Comparison of ENCODE assay signal across 9 cellular contexts in the genomic region with DNA sequence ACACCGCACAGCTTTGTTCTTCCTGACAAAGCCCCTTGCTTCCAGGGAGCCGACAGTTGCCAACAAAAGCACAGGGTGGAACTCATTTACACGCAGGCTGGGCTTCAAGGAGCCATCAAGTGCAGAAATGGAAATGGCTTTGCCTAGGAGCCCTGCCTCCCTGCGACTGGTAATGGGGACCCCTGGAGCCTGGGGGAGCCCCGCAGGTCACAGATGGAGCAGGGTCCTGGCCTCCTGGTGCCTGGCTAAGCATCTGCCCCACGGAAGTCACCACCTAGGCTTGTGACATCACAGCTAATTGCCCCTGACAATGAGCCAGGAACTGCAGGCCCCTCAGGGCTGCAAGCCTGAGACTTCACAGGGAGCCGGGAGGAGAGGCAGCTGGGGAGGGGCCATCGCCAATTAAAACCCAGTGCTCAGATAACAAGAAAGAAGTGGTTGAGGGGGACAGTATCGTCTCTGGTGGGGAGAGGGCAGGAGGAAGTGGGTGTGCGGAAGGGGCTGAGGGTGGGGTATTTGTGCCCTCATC.
DNase-seq lines count a peak whose midpoint lies in the region; ATAC-seq and TF ChIP-seq lines count a peak whose summit lies in the region.
"Had no signal": no experiment of that assay in that cellular context is flagged by ENCODE, and none has a peak within 500 bp of the region (broad histone marks: within the 10 kb centered on the region; RNA-seq: fewer than 3 reads in every experiment).

No MANE protein-coding gene starts in this region.

- no peak overlapping the region for H2AFZ ChIP-seq in mesenchymal stem cell (ENCODE audit: low read depth, low read length)

- no peak overlapping the region for H3K23ac ChIP-seq in mesenchymal stem cell (ENCODE audit: low read length in 2 of 2)

- H3K9ac ChIP-seq in mesenchymal stem cell (ENCODE audit: low read length), result peak overlapping the region; percentile 23

- no peaks in the 10 kb centered on the region for H3K9me3 Mint-ChIP-seq in MCF 10A (ENCODE audit: unreplicated experiment)
- H3K9me3 Mint-ChIP-seq in T-cell, result no peaks in the 10 kb centered on the region
- no peaks in the 10 kb centered on the region for H3K9me3 Mint-ChIP-seq in CD4-positive, alpha-beta memory T cell

- intact Hi-C loops in breast epithelium (cut with DNase I; ENCODE audit: low total_unique reads) (no loop called here), MCF 10A (cut with micrococcal nuclease) (no loop called here), uterus (cut with DNase I; ENCODE audit: low total_unique reads) (no loop called here)
- intact Hi-C loops in CD4-positive, alpha-beta memory T cell (cut with micrococcal nuclease), result no loop called here

- no peak overlapping the region for H2BK15ac ChIP-seq in mesenchymal stem cell (ENCODE audit: low read depth, poor library complexity, severe bottlenecking)

- BruUV-seq in MCF 10A (replicated peaks; lab: Mats Ljungman, UMichigan), result no TSS peak

- no peak overlapping the region for H3K14ac ChIP-seq in mesenchymal stem cell (ENCODE audit: low read length in 2 of 2)

- TF ChIP-seq POLR2A in breast epithelium (IDR thresholded peaks at IDR 0.05) (no peak), uterus (IDR thresholded peaks at IDR 0.05) (no peak)

- H4K8ac ChIP-seq in mesenchymal stem cell (ENCODE audit: low read length), result no peak overlapping the region

- TF ChIP-seq CTCF in breast epithelium (IDR thresholded peaks at IDR 0.05), result no peak
- no peak for TF ChIP-seq CTCF in MCF 10A (IDR thresholded peaks at IDR 0.05; ENCODE audit: unreplicated experiment)
- no peak for TF ChIP-seq CTCF in uterus (IDR thresholded peaks at IDR 0.05)

- no peak overlapping the region for H4K91ac ChIP-seq in mesenchymal stem cell (ENCODE audit: low read length)

- H3K9me3 ChIP-seq in breast epithelium (no peaks in the 10 kb centered on the region), mesenchymal stem cell (ENCODE audit: control insufficient read depth, low read length) (no peaks in the 10 kb centered on the region), uterus (no peaks in the 10 kb centered on the region)
- no peaks in the 10 kb centered on the region for H3K9me3 ChIP-seq in CD4-positive, alpha-beta memory T cell (ENCODE audit: control insufficient read depth in 1 of 2, low read length in 2 of 2)

- H3K4me1 Mint-ChIP-seq in MCF 10A (ENCODE audit: insufficient read depth, unreplicated experiment) (peaks cover 6% of the 10 kb centered on the region), T-cell (peaks cover 16% of the 10 kb centered on the region in 3 donors)
- peaks cover 10 to 25% (median 13%) of the 10 kb centered on the region in 4 donors for H3K4me1 Mint-ChIP-seq in CD4-positive, alpha-beta memory T cell

- CTCF ChIA-PET in MCF 10A (lab: Yijun Ruan, JAX), result interaction anchor here (0.7 to 1.7 kb wide), 3 partner anchors 9 to 170 kb away, joined by 3 to 7 read pairs (median 3); no protein-coding TSS in a partner anchor
- CTCF ChIA-PET in T-cell (lab: Charles Lee), result interaction anchor here in 1 of 2 donors (1.1 kb wide), 1 partner anchor 10 kb away, joined by 3 read pairs; no protein-coding TSS in a partner anchor
- CTCF ChIA-PET in CD4-positive, alpha-beta memory T cell (lab: Charles Lee; ENCODE audit: partially characterized antibody), result interaction anchor here (0.5 kb wide), 2 partner anchors 274 to 408 kb away, joined by 3 to 4 read pairs; no protein-coding TSS in a partner anchor

- POLR2A ChIA-PET in MCF 10A (lab: Yijun Ruan, JAX) (interaction anchor here (1.0 to 1.5 kb wide), 3 partner anchors 7 to 96 kb away, joined by 3 to 7 read pairs (median 4); no protein-coding TSS in a partner anchor), T-cell (lab: Charles Lee) (no interaction called here)
- POLR2A ChIA-PET in CD4-positive, alpha-beta memory T cell (lab: Charles Lee; ENCODE audit: partially characterized antibody), result interaction anchor here (0.5 kb wide), 1 partner anchor 268 kb away, joined by 3 read pairs; no protein-coding TSS in a partner anchor

- ATAC-seq in T-cell (replicated peaks in 1 of 4), result no peak

- H3K27ac Mint-ChIP-seq in MCF 10A (ENCODE audit: low read depth, unreplicated experiment) (no peak overlapping the region), T-cell (no peak overlapping the region)
- no peak overlapping the region for H3K27ac Mint-ChIP-seq in CD4-positive, alpha-beta memory T cell

- H3K4me3 ChIP-seq in breast epithelium (peak overlapping the region in 2 of 3 donors; percentile 13 to 48), mesenchymal stem cell (ENCODE audit: insufficient read depth in 1 of 2, low read depth in 1 of 2, low read length in 2 of 2) (peak overlapping the region in 1 of 2 experiments; percentile 43), uterus (no peak overlapping the region)
- H3K4me3 ChIP-seq in CD4-positive, alpha-beta memory T cell (ENCODE audit: low read length in 2 of 2), result no peak overlapping the region

- no peak overlapping the region for H3K18ac ChIP-seq in mesenchymal stem cell (ENCODE audit: low read depth in 1 of 2, low read length in 2 of 2)

- no peak overlapping the region for H2AK5ac ChIP-seq in mesenchymal stem cell (ENCODE audit: low read length, severe bottlenecking)

- H3K36me3 Mint-ChIP-seq in MCF 10A (ENCODE audit: insufficient read depth, unreplicated experiment) (peaks cover 6% of the 10 kb centered on the region), T-cell (no peaks in the 10 kb centered on the region)
- H3K36me3 Mint-ChIP-seq in CD4-positive, alpha-beta memory T cell, result no peaks in the 10 kb centered on the region

- H3K4me1 ChIP-seq in breast epithelium, result peaks cover 14% of the 10 kb centered on the region in 2 donors
- peaks cover 29% of the 10 kb centered on the region for H3K4me1 ChIP-seq in mesenchymal stem cell (ENCODE audit: control insufficient read depth, insufficient read depth, low read depth, low read length)
- H3K4me1 ChIP-seq in uterus, result peaks cover 6 to 7% of the 10 kb centered on the region in 2 donors
- H3K4me1 ChIP-seq in CD4-positive, alpha-beta memory T cell (ENCODE audit: insufficient read depth, low read length), result peaks cover 18% of the 10 kb centered on the region

- no peak overlapping the region for H3K4me2 ChIP-seq in mesenchymal stem cell (ENCODE audit: low read length, poor library complexity, severe bottlenecking)

- H2BK5ac ChIP-seq in mesenchymal stem cell (ENCODE audit: low read depth, low read length, poor library complexity, severe bottlenecking), result no peak overlapping the region

- H3K4ac ChIP-seq in mesenchymal stem cell (ENCODE audit: low read depth in 1 of 2, low read length in 2 of 2), result no peak overlapping the region

- H3K27me3 Mint-ChIP-seq in MCF 10A (ENCODE audit: insufficient read depth, unreplicated experiment) (no peaks in the 10 kb centered on the region), T-cell (peaks cover 27 to 52% of the 10 kb centered on the region in 2 donors)
- peaks cover 8 to 30% of the 10 kb centered on the region in 2 donors for H3K27me3 Mint-ChIP-seq in CD4-positive, alpha-beta memory T cell

- DNase-seq in breast epithelium (ENCODE audit: low spot score in 2 of 2), result no peak
- DNase-seq in MCF 10A (ENCODE audit: unreplicated experiment), result no peak
- no peak for DNase-seq in mesenchymal stem cell
- peak in 1 of 2 donors; percentile 49 for DNase-seq in uterus
- no peak for DNase-seq in T-cell
- no peak for DNase-seq in stimulated activated CD4-positive, alpha-beta T cell treated with anti-CD3 and anti-CD28 coated beads, Interleukin-2, amount 100 ng/mL, for 24 hours
- DNase-seq in CD4-positive, alpha-beta memory T cell, result no peak
- DNase-seq: activated CD4-positive, alpha-beta T cell treated with anti-CD3 and anti-CD28 coated beads for 1 hour had no signal

- H3K36me3 ChIP-seq in breast epithelium (no peaks in the 10 kb centered on the region), mesenchymal stem cell (ENCODE audit: control insufficient read depth in 1 of 2, insufficient read depth in 2 of 2, low read depth in 1 of 2, low read length in 2 of 2) (no peaks in the 10 kb centered on the region), uterus (no peaks in the 10 kb centered on the region)
- H3K36me3 ChIP-seq in CD4-positive, alpha-beta memory T cell (ENCODE audit: insufficient read depth, low read length), result no peaks in the 10 kb centered on the region

- H2BK120ac ChIP-seq in mesenchymal stem cell (ENCODE audit: low read depth, low read length), result no peak overlapping the region

- H3K27ac ChIP-seq in breast epithelium (peak overlapping the region; percentile 81 to 92), angular gyrus (ENCODE audit: low read depth, low read length) (peak overlapping the region; percentile 33), mesenchymal stem cell (ENCODE audit: low read length, poor library complexity, severe bottlenecking) (no peak overlapping the region), uterus (peak overlapping the region; percentile 64 to 74)
- no peak overlapping the region for H3K27ac ChIP-seq in CD4-positive, alpha-beta memory T cell (ENCODE audit: low read depth, low read length)

- H3K4me3 Mint-ChIP-seq in MCF 10A (ENCODE audit: unreplicated experiment) (no peak overlapping the region), T-cell (no peak overlapping the region)
- no peak overlapping the region for H3K4me3 Mint-ChIP-seq in CD4-positive, alpha-beta memory T cell

- under 1% methylated on average over 7 of the region's 10 CpGs for WGBS in mesenchymal stem cell

- H2BK12ac ChIP-seq in mesenchymal stem cell (ENCODE audit: low read length in 2 of 2), result no peak overlapping the region

- no peaks in the 10 kb centered on the region for H3K79me1 ChIP-seq in mesenchymal stem cell (replicated peaks; ENCODE audit: low read length, poor library complexity, severe bottlenecking)

- H3K27me3 ChIP-seq in breast epithelium (no peaks in the 10 kb centered on the region), mesenchymal stem cell (ENCODE audit: control insufficient read depth in 1 of 2, insufficient read depth in 1 of 2, low read length in 2 of 2) (peaks cover 65 to 76% of the 10 kb centered on the region in 2 experiments), uterus (no peaks in the 10 kb centered on the region)
- peaks cover 11% of the 10 kb centered on the region for H3K27me3 ChIP-seq in CD4-positive, alpha-beta memory T cell (ENCODE audit: insufficient read depth, low read length)

Comparison
In these comparisons a context has a peak if more than half of its experiments do, and no peak if none do; other contexts are left out.
1. H3K27ac ChIP-seq: peak in breast epithelium (2 of 2), angular gyrus (single experiment) and uterus (2 of 2); none in mesenchymal stem cell (single experiment) and CD4-positive, alpha-beta memory T cell (single experiment).
2. H3K4me3 ChIP-seq: peak in breast epithelium (2 of 3); none in uterus (0 of 2) and CD4-positive, alpha-beta memory T cell (0 of 2).
3. POLR2A ChIA-PET loops: an anchor here in MCF 10A (1.0 to 1.5 kb wide) and CD4-positive, alpha-beta memory T cell (0.5 kb wide); none called in T-cell.